ENCODE assay signal across 6 cellular contexts in genomic region chr2:89234818-89235466, GRCh38.
DNase-seq lines count a peak whose midpoint lies in the region; ATAC-seq and TF ChIP-seq lines count a peak whose summit lies in the region.
"Not testable (repeated sequence)": the region's sequence is repeated elsewhere in the genome, so short reads cannot be mapped to it uniquely, and the experiment has no call there.

No MANE protein-coding gene starts in this region.

- H3K4me2 ChIP-seq in DOHH2 (ENCODE audit: low read length) (peak overlapping the region; percentile 59), Karpas-422 (ENCODE audit: low read depth, low read length, poor library complexity, severe bottlenecking) (peak overlapping the region; percentile 61)

- H3K4me3 ChIP-seq in DOHH2 (ENCODE audit: low read length) (peak overlapping the region; percentile 54), Karpas-422 (ENCODE audit: low read length) (peak overlapping the region; percentile 60; the same call in 1 of the 2 replicates)

- peak; percentile 45; the same call in 1 of the 2 replicates for TF ChIP-seq POLR2A in Raji (IDR thresholded peaks at IDR 0.05; ENCODE audit: insufficient read depth, low read depth, low read length)

- not testable (repeated sequence) for H3K27me3 Mint-ChIP-seq in memory B cell; stimulated activated memory B cell treated with anti-CD40 and anti-IgM and Interleukin-4, amounts not matched to agents 10 μg/mL and 1 μg/mL and 100 μg/mL, for 72 hours

- H4K20me1 ChIP-seq in DOHH2 (ENCODE audit: control insufficient read depth, insufficient read depth, low read depth, low read length); Karpas-422 (ENCODE audit: insufficient read depth, low read depth, low read length): not testable (repeated sequence)

- H3K36me3 ChIP-seq in DOHH2 (ENCODE audit: control insufficient read depth, low read length); Karpas-422 (ENCODE audit: insufficient read depth, low read length): not testable (repeated sequence)

- not testable (repeated sequence) for H3K9me3 Mint-ChIP-seq in memory B cell; stimulated activated memory B cell treated with anti-CD40 and anti-IgM and Interleukin-4, amounts not matched to agents 10 μg/mL and 1 μg/mL and 100 μg/mL, for 72 hours

- not testable (repeated sequence) for H3K4me1 ChIP-seq in DOHH2 (ENCODE audit: control insufficient read depth, low read length); Karpas-422 (ENCODE audit: low read length)

- H3K27me3 ChIP-seq in DOHH2 (ENCODE audit: control insufficient read depth, low read length); Karpas-422 (ENCODE audit: low read length): not testable (repeated sequence)

- peak overlapping the region; percentile 69 for H3K9ac ChIP-seq in Karpas-422 (ENCODE audit: low read length)

- H3K36me3 Mint-ChIP-seq in memory B cell; stimulated activated memory B cell treated with anti-CD40 and anti-IgM and Interleukin-4, amounts not matched to agents 10 μg/mL and 1 μg/mL and 100 μg/mL, for 72 hours: not testable (repeated sequence)

- peak overlapping the region; percentile 68 for H3K4me3 Mint-ChIP-seq in memory B cell
- H3K4me3 Mint-ChIP-seq in stimulated activated memory B cell treated with anti-CD40 and anti-IgM and Interleukin-4, amounts not matched to agents 10 μg/mL and 1 μg/mL and 100 μg/mL, for 72 hours = not testable (repeated sequence)

- not testable (repeated sequence) for H3K9me2 ChIP-seq in DOHH2 (replicated peaks; ENCODE audit: control insufficient read depth, low read length); Karpas-422 (replicated peaks; ENCODE audit: insufficient read depth, low read length)

- not testable (repeated sequence) for H3K79me2 ChIP-seq in DOHH2 (ENCODE audit: control insufficient read depth, low read length); Karpas-422 (ENCODE audit: low read length)

- H3K4me1 Mint-ChIP-seq in memory B cell; stimulated activated memory B cell treated with anti-CD40 and anti-IgM and Interleukin-4, amounts not matched to agents 10 μg/mL and 1 μg/mL and 100 μg/mL, for 72 hours: not testable (repeated sequence)

- not testable (repeated sequence) for H3F3A ChIP-seq in DOHH2 (ENCODE audit: control insufficient read depth, insufficient read depth)

- TF ChIP-seq CTCF in DOHH2 (IDR thresholded peaks at IDR 0.05; ENCODE audit: low read depth, low read length, poor library complexity, severe bottlenecking) = not testable (repeated sequence)

- ATAC-seq in GM18868 (IDR thresholded peaks at IDR 0.05; ENCODE audit: unreplicated experiment) (peak; percentile 37), memory B cell (ENCODE audit: low read depth) (peak; percentile 85)
- ATAC-seq in stimulated activated memory B cell treated with anti-CD40 and anti-IgM and Interleukin-4, amounts not matched to agents 10 μg/mL and 1 μg/mL and 100 μg/mL, for 72 hours = peak; percentile 50

- DNase-seq in Karpas-422; memory B cell (ENCODE audit: low spot score in 2 of 2): not testable (repeated sequence)

- H3K9me3 ChIP-seq in DOHH2 (ENCODE audit: control insufficient read depth, insufficient read depth, low read length); Karpas-422 (ENCODE audit: low read length): not testable (repeated sequence)

- H3K27ac Mint-ChIP-seq in memory B cell; stimulated activated memory B cell treated with anti-CD40 and anti-IgM and Interleukin-4, amounts not matched to agents 10 μg/mL and 1 μg/mL and 100 μg/mL, for 72 hours: not testable (repeated sequence)

- H3K27ac ChIP-seq in DOHH2 (ENCODE audit: low read depth, low read length) (peak overlapping the region; percentile 42; the same call in 1 of the 2 replicates), Karpas-422 (ENCODE audit: low read length) (peak overlapping the region; percentile 88)

- H2AFZ ChIP-seq in Karpas-422 (ENCODE audit: low read length) = not testable (repeated sequence)
